9 cellular contexts compared by ENCODE assay signal in genomic region chr1:6180215-6180577, GRCh38. TPM values are rescaled to one million over a fixed set of nuclear protein-coding genes. Genes with fewer than 3 reads are reported as not detected.
A peak's percentile ranks its signal among the peaks of the same experiment; 100 is the strongest.
DNase-seq lines count a peak whose midpoint lies in the region; ATAC-seq and TF ChIP-seq lines count a peak whose summit lies in the region.
"Had no signal": no experiment of that assay in that cellular context is flagged by ENCODE, and none has a peak within 500 bp of the region (broad histone marks: within the 10 kb centered on the region; RNA-seq: fewer than 3 reads in every experiment).

Gene CHD5, minus strand, starts transcription at chr1:6180321. Its CDS starts 298 bp downstream, at chr1:6180023.

- intact Hi-C loops in testis (cut with DNase I; ENCODE audit: low total_unique reads) = no loop called here

- no CpG with 5 or more reads among the region's 46 CpGs for WGBS in iPS DF 6.9 (ENCODE audit: insufficient coverage, insufficient read length)
- WGBS in testis, 2 donors = 1% methylated on average over 44 of the region's 46 CpGs; no CpG with 5 or more reads in 1 of the 2 donors

- peaks cover 29% of the 10 kb centered on the region for H3K27me3 ChIP-seq in RWPE2 (ENCODE audit: insufficient read depth, poor library complexity, severe bottlenecking)
- H3K27me3 ChIP-seq in iPS DF 6.9 (ENCODE audit: control insufficient read depth, insufficient read depth, low read length) = peaks cover 17% of the 10 kb centered on the region
- H3K27me3 ChIP-seq in testis = no peaks in the 10 kb centered on the region

- peak; percentile 20 for DNase-seq in activated CD4-positive, alpha-beta T cell treated with anti-CD3 and anti-CD28 coated beads, Interleukin-2, amount 50 U/mL, for 1 hour
- DNase-seq in activated CD4-positive, alpha-beta T cell treated with anti-CD3 and anti-CD28 coated beads for 48 hours = no peak
- DNase-seq in RWPE2 (ENCODE audit: low spot score) (no peak), iPS DF 6.9 (ENCODE audit: low read depth, low spot score) (no peak), testis (peak; percentile 61), DMS153 treated with DMSO at 0.1 percent for 48 hours (lab: John Stamatoyannopoulos, UW; ENCODE audit: unreplicated experiment) (no peak), A172 (ENCODE audit: low spot score) (no peak)
- DNase-seq: activated CD4-positive, alpha-beta memory T cell treated with anti-CD3 and anti-CD28 coated beads for 36 hours had no signal

- H3K4me1 ChIP-seq in RWPE2 (ENCODE audit: insufficient read depth, poor library complexity, severe bottlenecking) = no peaks in the 10 kb centered on the region
- peaks cover 1% of the 10 kb centered on the region; the same call in 1 of the 2 replicates for H3K4me1 ChIP-seq in iPS DF 6.9 (ENCODE audit: control insufficient read depth, insufficient read depth, low read length)
- H3K4me1 ChIP-seq in testis = peaks cover 4% of the 10 kb centered on the region

- peak within 1 kb of the TSS; percentile 32 for H3K4me3 ChIP-seq in RWPE2 (ENCODE audit: severe bottlenecking)
- H3K4me3 ChIP-seq in iPS DF 6.9 (ENCODE audit: low read length) = peak within 1 kb of the TSS; percentile 43; the same call in 1 of the 2 replicates
- peak within 1 kb of the TSS; percentile 31 to 53 for H3K4me3 ChIP-seq in testis

- H3K9me3 ChIP-seq in RWPE2 (ENCODE audit: severe bottlenecking) (no peaks in the 10 kb centered on the region), iPS DF 6.9 (ENCODE audit: control insufficient read depth, insufficient read depth, low read length) (no peaks in the 10 kb centered on the region), testis (no peaks in the 10 kb centered on the region)

- H3K36me3 ChIP-seq in RWPE2 (ENCODE audit: low read depth) = no peaks in the 10 kb centered on the region
- no peaks in the 10 kb centered on the region for H3K36me3 ChIP-seq in iPS DF 6.9 (ENCODE audit: control insufficient read depth, insufficient read depth, low read length)
- H3K36me3 ChIP-seq in testis (ENCODE audit: low read depth, missing control alignments) = no peaks in the 10 kb centered on the region

- TF ChIP-seq CTCF in RWPE2 (IDR thresholded peaks at IDR 0.05; ENCODE audit: poor library complexity, severe bottlenecking) (peak; percentile 28), testis (IDR thresholded peaks at IDR 0.05) (no peak)

- ATAC-seq in RWPE2 (ENCODE audit: low read depth) = no peak
- no peak for ATAC-seq in activated CD4-positive, CD25-positive, alpha-beta regulatory T cell treated with anti-CD3 and anti-CD28 coated beads, Interleukin-2, amount 50 U/mL, for 24 hours

- H3K27ac ChIP-seq in RWPE2 (ENCODE audit: poor library complexity, severe bottlenecking) (no peak within 1 kb of the TSS), iPS DF 6.9 (ENCODE audit: low read length) (no peak within 1 kb of the TSS), testis (no peak within 1 kb of the TSS)

- no peak for TF ChIP-seq POLR2A in testis (IDR thresholded peaks at IDR 0.05)

RNA-seq across cellular contexts. Expression of gene CHD5, which starts in this region (rescaled TPM):
- 10 to 100 TPM; 42.1 to 63.1 TPM for total RNA-seq in testis
- 67.5 TPM for polyA plus RNA-seq in testis (ENCODE audit: insufficient read depth, low read depth, low replicate concordance)
- total RNA-seq in A172 (2014; rRNA removed; shearing (Covaris generic)) = 0.98 TPM in 2 replicates

Comparison
In these comparisons a context has a peak if more than half of its experiments do, and no peak if none do; other contexts are left out.
1. RNA of gene CHD5 (total RNA-seq): 42.1 to 63.1 TPM in testis; 0.98 TPM in A172; every median in the first group is over 10 times any median in the second.
2. DNase-seq: peak in activated CD4-positive, alpha-beta T cell treated with anti-CD3 and anti-CD28 coated beads, Interleukin-2, amount 50 U/mL, for 1 hour (single experiment) and testis (single experiment); none in activated CD4-positive, alpha-beta T cell treated with anti-CD3 and anti-CD28 coated beads for 48 hours (single experiment), RWPE2 (single experiment), iPS DF 6.9 (single experiment), DMS153 treated with DMSO at 0.1 percent for 48 hours (single experiment) and A172 (single experiment).
3. Peak in every context shown above with its lines, with median percentiles within 50 percentile points of each other: H3K4me3 ChIP-seq.